Comparison of ENCODE assay signal across 36 cellular contexts in the genomic region with DNA sequence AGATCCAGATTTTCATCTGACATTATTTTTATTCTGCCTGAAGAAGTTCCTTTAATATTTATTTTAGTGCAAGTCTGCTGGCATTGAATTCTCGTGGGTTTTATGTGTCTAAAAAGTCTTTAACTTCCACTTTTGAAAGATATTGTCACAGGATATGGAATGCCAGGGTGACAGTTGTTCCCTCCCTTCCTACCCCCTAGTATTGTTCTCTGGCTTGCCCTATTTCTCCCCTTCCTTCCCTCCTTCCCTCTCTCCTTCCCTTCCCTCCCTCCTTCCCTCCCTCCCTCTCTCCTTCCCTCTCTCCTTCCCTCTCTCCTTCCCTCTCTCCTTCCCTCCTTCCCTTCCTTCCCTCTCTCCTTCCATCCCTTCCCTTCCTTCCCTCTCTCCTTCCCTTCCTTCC. TPM values are rescaled to one million over a fixed set of nuclear protein-coding genes. Genes with fewer than 3 reads are reported as not detected.
"Had no signal": no experiment of that assay in that cellular context is flagged by ENCODE, and none has a peak within 500 bp of the region (broad histone marks: within the 10 kb centered on the region; RNA-seq: fewer than 3 reads in every experiment).

No MANE protein-coding gene starts in this region.

- H3K4me1 ChIP-seq: adrenal gland, ascending aorta, body of pancreas, breast epithelium had no signal

- FAIRE-seq: astrocyte, bronchial epithelial cell had no signal

- H3K9me3 ChIP-seq: adrenal gland, ascending aorta, body of pancreas had no signal

- H3K27me3 ChIP-seq: adrenal gland, ascending aorta, body of pancreas, brain microvascular endothelial cell, breast epithelium had no signal

- H3K36me3 ChIP-seq: adrenal gland, ascending aorta, breast epithelium, cardiac muscle cell had no signal

- ATAC-seq: activated naive CD4-positive, alpha-beta T cell treated with anti-CD3 and anti-CD28 coated beads, Interleukin-2, amount 50 U/mL, for 72 hours; activated naive CD8-positive, alpha-beta T cell treated with anti-CD3 and anti-CD28 coated beads, Interleukin-2, amount 50 U/mL, for 24 hours; activated T-cell treated with anti-CD3 and anti-CD28 coated beads, Interleukin-2, amount 50 U/mL, for 4 hours; activated T-cell treated with anti-CD3 and anti-CD28 coated beads, Interleukin-2, amount 50 U/mL, for 72 hours; activated T-helper 17 cell treated with anti-CD3 and anti-CD28 coated beads, Interleukin-2, amount 50 U/mL, for 72 hours; body of pancreas had no signal

- H3K4me3 ChIP-seq: adrenal gland, ascending aorta, body of pancreas, breast epithelium, cardiac muscle cell had no signal

- DNase-seq: activated effector memory CD4-positive, alpha-beta T cell treated with anti-CD3 and anti-CD28 coated beads, Interleukin-2, amount 50 U/mL, for 16 hours; activated effector memory CD4-positive, alpha-beta T cell treated with Interleukin-2 at 50 U/mL for 16 hours; activated gamma-delta T cell; activated gamma-delta T cell treated with Interleukin-2 at 50 U/mL for 16 hours; activated naive CD4-positive, alpha-beta T cell; activated naive CD4-positive, alpha-beta T cell treated with anti-CD3 and anti-CD28 coated beads for 36 hours; activated naive CD4-positive, alpha-beta T cell treated with anti-CD3 and anti-CD28 coated beads, Interleukin-2, amount 10 ng/mL, durations not matched to agents 7 days and 5 days; activated naive CD4-positive, alpha-beta T cell treated with anti-CD3 and anti-CD28 coated beads, Interleukin-2, amount 50 U/mL, for 16 hours; activated naive CD4-positive, alpha-beta T cell treated with Interleukin-2 at 50 U/mL for 16 hours; activated naive CD8-positive, alpha-beta T cell treated with anti-CD3 and anti-CD28 coated beads for 36 hours; activated naive CD8-positive, alpha-beta T cell treated with anti-CD3 and anti-CD28 coated beads, Interleukin-2, amount 10 ng/mL, durations not matched to agents 7 days and 5 days; activated naive CD8-positive, alpha-beta T cell treated with anti-CD3 and anti-CD28 coated beads, Interleukin-2, amount 50 U/mL, for 24 hours; activated T-cell treated with anti-CD3 and anti-CD28 coated beads, Interleukin-2, amount 50 U/mL, for 24 hours; activated T-cell treated with anti-CD3 and anti-CD28 coated beads, Interleukin-2, amount 50 U/mL, for 4 hours; activated T-cell treated with anti-CD3 and anti-CD28 coated beads, Interleukin-2, amount 50 U/mL, for 48 hours; activated T-cell treated with anti-CD3 and anti-CD28 coated beads, Interleukin-2, amount 50 U/mL, for 72 hours; adrenal gland; amniotic stem cell; amygdala; anterior cingulate cortex; aorta; body of pancreas; brain microvascular endothelial cell; caudate nucleus; central memory CD4-positive, alpha-beta T cell; cerebellar nuclear complex had no signal

- H3K27ac ChIP-seq: adrenal gland, ascending aorta, body of pancreas, brain microvascular endothelial cell, breast epithelium, cardiac muscle cell had no signal

RNA-seq across cellular contexts. Expression of a gene that starts 14.9 kb away (rescaled TPM):
- total RNA-seq: activated T-cell treated with anti-CD3 and anti-CD28 coated beads, Interleukin-2, amount 50 U/mL, for 4 hours; activated T-helper 2 cell treated with anti-CD3 and anti-CD28 coated beads, Interferon-gamma antibody, Interleukin-2, Interleukin-4, amounts not matched to agents 10 μg/mL and 5 μg/mL and 100 μg/mL, durations not matched to agents 14 hours and 24 hours and 36 hours; astrocyte; body of pancreas; cardiac muscle cell; cardiac septum; cerebellum had no signal
- polyA plus RNA-seq: cardiac muscle cell had no signal

RNA-seq across cellular contexts. Expression of a gene that starts 29.9 kb away (rescaled TPM):
- total RNA-seq: aorta, ascending aorta, body of pancreas, cardiac septum had no signal
- polyA plus RNA-seq: aorta had no signal

RNA-seq across cellular contexts. Expression of a gene that starts 38.5 kb away (rescaled TPM):
- total RNA-seq: ascending aorta had no signal
